ENCODE assay signal across 8 cellular contexts in genomic region chr22:39215430-39216142, GRCh38. TPM values are rescaled to one million over a fixed set of nuclear protein-coding genes. Genes with fewer than 3 reads are reported as not detected.
A peak's percentile ranks its signal among the peaks of the same experiment; 100 is the strongest.
DNase-seq lines count a peak whose midpoint lies in the region; ATAC-seq, FAIRE-seq and TF ChIP-seq lines count a peak whose summit lies in the region.

No MANE protein-coding gene starts in this region.

- H3K9me3 ChIP-seq in GM12878 (replicated peaks; ENCODE audit: control insufficient read depth, insufficient read depth, low read length): no peaks in the 10 kb centered on the region

- intact Hi-C loops in Calu3 (cut with micrococcal nuclease; ENCODE audit: unreplicated experiment): no loop called here
- intact Hi-C loops in GM12878 (cut with micrococcal nuclease; ENCODE audit: unreplicated experiment): loop anchor here (2.0 kb wide), 1 partner anchor 95 kb away; no protein-coding TSS in a partner anchor

- 32% methylated on average over 14 of the region's 14 CpGs for WGBS in GM12878 (ENCODE audit: insufficient coverage, insufficient replicate concordance, low lambda C conversion rate, missing lambda C conversion rate)
- no CpG with 5 or more reads among the region's 14 CpGs for WGBS in mesendoderm (ENCODE audit: extremely low coverage, insufficient coverage, low lambda C conversion rate)

- BruUV-seq in Calu3 (replicated peaks; lab: Mats Ljungman, UMichigan): no TSS peak
- BruUV-seq in GM12878 (replicated peaks; lab: Mats Ljungman, UMichigan): no TSS peak

- H4K20me1 ChIP-seq in GM12878 (ENCODE audit: control insufficient read depth, insufficient read depth): no peaks in the 10 kb centered on the region

- no peak for DNase-seq in Calu3
- DNase-seq in HuH-7 (ENCODE audit: low spot score): peak; percentile 77
- no peak for DNase-seq in GM12878 (ENCODE audit: low read depth, low spot score)
- peak; percentile 64 for DNase-seq in mesendoderm
- no peak for DNase-seq in substantia nigra (lab: John Stamatoyannopoulos, UW)
- no peak for DNase-seq in GF-D8 (lab: John Stamatoyannopoulos, UW)

- RAD21 ChIA-PET in GM12878 (lab: Charles Lee; ENCODE audit: unreplicated experiment): interaction anchor here (0.7 to 2.6 kb wide), 4 partner anchors 91 to 346 kb away, joined by 3 to 10 read pairs (median 3); no protein-coding TSS in a partner anchor

- H3K4me3 ChIP-seq in GM12878: no peak overlapping the region
- H3K4me3 ChIP-seq in mesendoderm (ENCODE audit: low read length): no peak overlapping the region

- TF ChIP-seq POLR2A in GM12878 (IDR thresholded peaks at IDR 0.05; ENCODE audit: low read depth, low read length): no peak

- no peak for TF ChIP-seq EP300 in GM12878 (IDR thresholded peaks at IDR 0.05; ENCODE audit: borderline replicate concordance in 1 of 2, control insufficient read depth in 1 of 2, low read depth in 2 of 2, low read length in 2 of 2)

- peaks cover 30% of the 10 kb centered on the region for H3K36me3 Mint-ChIP-seq in Calu3 (ENCODE audit: insufficient read depth, unreplicated experiment)

- no peak overlapping the region for H3K18ac ChIP-seq in mesendoderm (ENCODE audit: low read length)

- peak; percentile 49 for TF ChIP-seq RAD21 in GM12878 (IDR thresholded peaks at IDR 0.05; ENCODE audit: insufficient read depth, low read depth, low read length)

- H3K4me1 Mint-ChIP-seq in Calu3 (ENCODE audit: low read depth, unreplicated experiment): peaks cover 37% of the 10 kb centered on the region

- TF ChIP-seq CTCF in Calu3 (IDR thresholded peaks at IDR 0.05; ENCODE audit: unreplicated experiment) (peak; percentile 42), GM12878 (IDR thresholded peaks at IDR 0.05 in 2 of 3, conservative IDR thresholded peaks at IDR 0.05 in 1 of 3; ENCODE audit: control insufficient read depth in 2 of 3, extremely low read depth in 1 of 3, insufficient read depth in 1 of 3, low read depth in 3 of 3, low read length in 3 of 3) (peak; percentile 37 to 56 (median 47); a peak in 5 of 6 replicates)

- no peak overlapping the region for H4K5ac ChIP-seq in mesendoderm (ENCODE audit: low read length)

- H3K27ac Mint-ChIP-seq in Calu3 (ENCODE audit: unreplicated experiment): peak overlapping the region; percentile 83

- ATAC-seq in GM12878: peak; percentile 80
- no peak for ATAC-seq in GM19395 (IDR thresholded peaks at IDR 0.05; ENCODE audit: unreplicated experiment)
- no peak for ATAC-seq in GM21390 (IDR thresholded peaks at IDR 0.05; ENCODE audit: unreplicated experiment)

- H3K27me3 ChIP-seq in GM12878 (replicated peaks in 1 of 2; ENCODE audit: control insufficient read depth in 2 of 2, insufficient read depth in 2 of 2, low read length in 1 of 2) (no peaks in the 10 kb centered on the region; a peak in 1 of 4 replicates), mesendoderm (ENCODE audit: insufficient read depth, low read length, poor library complexity) (no peaks in the 10 kb centered on the region)

- peak; percentile 88 for FAIRE-seq in GM12878 (lab: Jason Lieb, UNC)

- no peaks in the 10 kb centered on the region for H3K27me3 Mint-ChIP-seq in Calu3 (ENCODE audit: unreplicated experiment)

- no peaks in the 10 kb centered on the region for H3K4me1 ChIP-seq in GM12878 (ENCODE audit: control insufficient read depth, insufficient read depth, low read length)
- H3K4me1 ChIP-seq in mesendoderm (ENCODE audit: control insufficient read depth, low read depth, low read length): peaks cover 3% of the 10 kb centered on the region

- H3K56ac ChIP-seq in mesendoderm (ENCODE audit: low read length): no peak overlapping the region

- no peak overlapping the region for H2AFZ ChIP-seq in GM12878 (ENCODE audit: control insufficient read depth, low read depth, low read length)

- no peak overlapping the region for H3K9ac ChIP-seq in GM12878 (ENCODE audit: control insufficient read depth, insufficient read depth, low read length)
- no peak overlapping the region for H3K9ac ChIP-seq in mesendoderm (ENCODE audit: low read length)

- POLR2A ChIA-PET in GM12878 (lab: Charles Lee): no interaction called here

- H3K79me2 ChIP-seq in GM12878 (ENCODE audit: control insufficient read depth, insufficient read depth, low read length): no peaks in the 10 kb centered on the region
- no peaks in the 10 kb centered on the region for H3K79me2 ChIP-seq in mesendoderm (ENCODE audit: control insufficient read depth, insufficient read depth, low read length)

- H3K4me2 ChIP-seq in GM12878 (ENCODE audit: control insufficient read depth, insufficient read depth) (no peak overlapping the region), mesendoderm (ENCODE audit: low read length) (no peak overlapping the region)

- no peak overlapping the region for H3K4me3 Mint-ChIP-seq in Calu3 (ENCODE audit: low read depth, unreplicated experiment)

- no peak overlapping the region for H3K23ac ChIP-seq in mesendoderm (ENCODE audit: low read length)

- no peak overlapping the region for H3K4ac ChIP-seq in mesendoderm (ENCODE audit: low read depth, low read length)

- no peak overlapping the region for H2AK5ac ChIP-seq in mesendoderm (ENCODE audit: low read length)

- CTCF ChIA-PET in Calu3 (lab: Charles Lee): interaction anchor here (0.6 to 2.1 kb wide), 10 partner anchors 8 to 1703 kb away, joined by 3 to 10 read pairs (median 5); no protein-coding TSS in a partner anchor
- CTCF ChIA-PET in GM12878 (lab: Yijun Ruan, JAX): interaction anchor here (0.6 to 4.3 kb wide), 11 partner anchors 11 to 313 kb away, joined by 3 to 20 read pairs (median 5); no protein-coding TSS in a partner anchor

- in situ Hi-C loops in GM12878 (cut with MboI): no loop called here

- no peak overlapping the region for H2BK120ac ChIP-seq in mesendoderm (ENCODE audit: low read depth, low read length)

- H4K8ac ChIP-seq in mesendoderm (ENCODE audit: low read depth, low read length): no peak overlapping the region

- no peak overlapping the region for H2BK5ac ChIP-seq in mesendoderm (ENCODE audit: low read length)

- H3K36me3 ChIP-seq in GM12878 (ENCODE audit: control insufficient read depth in 2 of 2, insufficient read depth in 2 of 2, low read length in 1 of 2) (no peaks in the 10 kb centered on the region), mesendoderm (ENCODE audit: control insufficient read depth, insufficient read depth, low read length) (no peaks in the 10 kb centered on the region)

- H2BK15ac ChIP-seq in mesendoderm (replicated peaks; ENCODE audit: low read depth): no peak overlapping the region

- no peaks in the 10 kb centered on the region for H3K79me1 ChIP-seq in mesendoderm (ENCODE audit: low read length)

- H3K9me3 Mint-ChIP-seq in Calu3 (ENCODE audit: low read depth, unreplicated experiment): peaks cover 7% of the 10 kb centered on the region

- SMC1A ChIA-PET in GM12878 (lab: Charles Lee; ENCODE audit: uncharacterized antibody, unreplicated experiment): interaction anchor here (1.6 to 1.7 kb wide), 3 partner anchors 9 to 95 kb away, joined by 4 to 5 read pairs (median 4); no protein-coding TSS in a partner anchor

- no peak overlapping the region for H3K27ac ChIP-seq in GM12878 (ENCODE audit: control insufficient read depth, insufficient read depth)
- no peak overlapping the region for H3K27ac ChIP-seq in mesendoderm (ENCODE audit: low read depth, low read length)
- H3K27ac ChIP-seq in substantia nigra (ENCODE audit: low read depth, low read length, poor library complexity, severe bottlenecking): no peak overlapping the region

TF ChIP-seq in GM12878, 131 proteins besides CTCF, POLR2A, EP300 and RAD21:
- TF ChIP-seq YY1 (IDR thresholded peaks at IDR 0.05; ENCODE audit: low read depth, low read length) (peak; percentile 17; the same call in 1 of the 2 replicates), HDAC2 (IDR thresholded peaks at IDR 0.05) (no peak), SMC3 (IDR thresholded peaks at IDR 0.05; ENCODE audit: borderline replicate concordance, low read length) (peak; percentile 54; the same call in 1 of the 2 replicates)
TF ChIP-seq in GM12878: peak in this region for 2.

RNA-seq across cellular contexts. Expression of gene PDGFB, which starts 29.2 kb away (rescaled TPM):
- total RNA-seq in Calu3 (2022) (12.1 and 25.9 TPM in 2 replicates), GM12878 (2014; rRNA removed) (0.56 and 1.0 TPM in 2 replicates), GM12878 (2014; rRNA removed; fragmentation: Illumina TruSeq; extraction: Trizol) (0.46 and 0.58 TPM in 2 replicates), GM12878 (2021) (0.98 and 1.1 TPM in 2 replicates)
- total RNA-seq in GM12878 (2013; cell fraction: nucleolus; rRNA removed): not detected in 2 replicates
- 0.25 TPM for polyA plus RNA-seq in GM12878 (2011; ENCODE audit: low read depth)
- polyA plus RNA-seq in GM12878 (2011; rRNA removed) (not detected in 2 replicates), GM12878 (2014; fragmentation: Illumina TruSeq; extraction: Trizol) (0.29 and 0.57 TPM in 2 replicates), GM12878 (2014; fragmentation: Nextera tagmentation; extraction: Ambion mirVana) (under 1 TPM; 0.13 to 0.19 TPM), GM12878 (2014; rRNA removed) (0.76 and 0.91 TPM in 2 replicates), GM12878 (2016; fragmentation: Nextera tagmentation; extraction: Ambion mirVana) (under 1 TPM; 0.23 to 0.24 TPM)
- polyA plus RNA-seq in GM12878 (2011; cell fraction: cytosol; rRNA removed): 0.07 TPM in 1 of 2 replicates, not detected in the other
- 0.09 and 0.19 TPM in 2 replicates for polyA plus RNA-seq in GM12878 (2011; cell fraction: nucleus; rRNA removed)
- 0.39 and 1.6 TPM in 2 replicates for polyA plus RNA-seq in GM12878 (2012)
- polyA minus RNA-seq in GM12878 (2011; rRNA and poly(A)+ RNA removed): not detected in 2 replicates
- polyA minus RNA-seq in GM12878 (2011; cell fraction: cytosol; rRNA and poly(A)+ RNA removed): not detected in 2 replicates
- polyA minus RNA-seq in GM12878 (2011; cell fraction: nucleus; rRNA and poly(A)+ RNA removed): not detected in 2 replicates
- 3.6 TPM for polyA plus RNA-seq in mesendoderm (2013, experiment 1 of 2)
- 3.7 TPM for polyA plus RNA-seq in mesendoderm (2013, experiment 2 of 2)

Comparison
In these comparisons a context has a peak if more than half of its experiments do, and no peak if none do; other contexts are left out.
1. DNase-seq: peak in HuH-7 (single experiment) and mesendoderm (single experiment); none in Calu3 (single experiment), GM12878 (single experiment), substantia nigra (0 of 49) and GF-D8 (single experiment).